ENCODE assay signal across 1 cellular context in the genomic region with DNA sequence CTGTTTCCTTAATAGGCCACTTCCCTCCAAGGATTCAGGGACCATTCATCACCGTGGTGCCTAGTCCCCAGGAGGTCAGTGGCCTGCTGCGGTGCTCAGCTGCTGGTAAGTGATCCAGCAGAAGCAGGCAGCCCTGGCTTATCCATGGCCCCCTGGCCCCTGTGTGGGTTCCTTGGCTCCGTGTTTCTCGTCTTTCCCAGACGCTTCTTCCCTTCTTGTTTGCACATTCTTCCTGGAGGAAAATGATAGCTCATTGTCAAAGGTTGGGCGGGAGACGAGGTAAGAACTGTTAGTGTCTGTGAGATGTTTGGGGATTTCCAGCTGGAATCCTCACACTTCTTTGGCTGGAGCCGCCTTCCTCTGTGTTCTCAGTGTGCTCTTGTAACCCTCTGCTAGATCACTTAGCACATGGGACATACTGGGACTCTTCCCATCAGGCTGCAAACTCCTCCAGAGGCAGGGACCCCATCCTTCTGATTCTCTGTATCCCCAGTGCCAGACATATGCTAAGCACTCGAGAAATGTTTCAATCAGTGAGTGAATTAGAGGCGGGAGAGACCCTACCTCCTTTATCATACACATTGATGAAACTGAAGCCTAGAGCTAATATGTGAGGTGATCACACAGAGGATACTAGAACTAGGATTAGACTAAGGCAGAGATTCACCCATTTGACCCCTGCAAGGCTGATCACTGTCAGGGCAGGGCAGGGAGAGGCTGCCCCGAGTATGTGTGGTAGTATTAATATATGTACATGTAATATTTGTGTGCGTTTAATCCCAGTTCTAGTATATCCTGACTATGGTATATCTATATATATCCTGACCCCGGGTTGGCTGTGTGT.
TF ChIP-seq lines count a peak whose summit lies in the region.

No MANE protein-coding gene starts in this region.

TF ChIP-seq in HEK293, 187 proteins besides CTCF, POLR2A, EP300 and RAD21 (continued from another document):
- TF ChIP-seq ZIC2 (tag by site-specific recombination; IDR thresholded peaks at IDR 0.05) (peak; percentile 94), GLIS1 (tag by site-specific recombination; IDR thresholded peaks at IDR 0.05) (peak; percentile 79), ZNF548 (tag by site-specific recombination; IDR thresholded peaks at IDR 0.05) (no peak), GLIS2 (tag by site-specific recombination; IDR thresholded peaks at IDR 0.05) (peak; percentile 28; the same call in 1 of the 2 replicates), ZNF530 (tag by site-specific recombination; IDR thresholded peaks at IDR 0.05; ENCODE audit: low read depth) (no peak), ZNF274 (IDR thresholded peaks at IDR 0.05; ENCODE audit: low read length) (no peak), ZNF274 (tag by site-specific recombination; IDR thresholded peaks at IDR 0.05; ENCODE audit: borderline replicate concordance) (no peak)
- TF ChIP-seq, protein P1, sequence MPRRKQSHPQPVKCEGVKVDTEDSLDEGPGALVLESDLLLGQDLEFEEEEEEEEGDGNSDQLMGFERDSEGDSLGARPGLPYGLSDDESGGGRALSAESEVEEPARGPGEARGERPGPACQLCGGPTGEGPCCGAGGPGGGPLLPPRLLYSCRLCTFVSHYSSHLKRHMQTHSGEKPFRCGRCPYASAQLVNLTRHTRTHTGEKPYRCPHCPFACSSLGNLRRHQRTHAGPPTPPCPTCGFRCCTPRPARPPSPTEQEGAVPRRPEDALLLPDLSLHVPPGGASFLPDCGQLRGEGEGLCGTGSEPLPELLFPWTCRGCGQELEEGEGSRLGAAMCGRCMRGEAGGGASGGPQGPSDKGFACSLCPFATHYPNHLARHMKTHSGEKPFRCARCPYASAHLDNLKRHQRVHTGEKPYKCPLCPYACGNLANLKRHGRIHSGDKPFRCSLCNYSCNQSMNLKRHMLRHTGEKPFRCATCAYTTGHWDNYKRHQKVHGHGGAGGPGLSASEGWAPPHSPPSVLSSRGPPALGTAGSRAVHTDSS (tag by site-specific recombination; IDR thresholded peaks at IDR 0.05) = no peak
